Comparison of ENCODE assay signal across 8 cellular contexts in genomic region chr4:39637572-39638357, GRCh38. TPM values are rescaled to one million over a fixed set of nuclear protein-coding genes. Genes with fewer than 3 reads are reported as not detected.
A peak's percentile ranks its signal among the peaks of the same experiment; 100 is the strongest.
DNase-seq lines count a peak whose midpoint lies in the region; ATAC-seq and TF ChIP-seq lines count a peak whose summit lies in the region.

No MANE protein-coding gene starts in this region.

- no peaks in the 10 kb centered on the region for H3K9me3 Mint-ChIP-seq in immature natural killer cell

- DNase-seq in HL-60 (ENCODE audit: low read depth in 1 of 2, low spot score in 1 of 2) (peak in 1 of 2 experiments; percentile 56), RWPE1 (ENCODE audit: low spot score) (peak; percentile 46), breast epithelium (ENCODE audit: low spot score in 2 of 2) (peak in 1 of 2 donors; percentile 47), immature natural killer cell (peak; percentile 45 to 57 (median 52)), skeletal muscle cell (ENCODE audit: low read depth) (no peak), AML-193 (lab: John Stamatoyannopoulos, UW) (no peak)

- no peak for TF ChIP-seq CTCF in HL-60 (IDR thresholded peaks at IDR 0.05; ENCODE audit: insufficient read depth, low read length)
- no peak for TF ChIP-seq CTCF in RWPE1 (conservative IDR thresholded peaks at IDR 0.05; ENCODE audit: low read depth)
- peak in 1 of 3 donors; percentile 14 for TF ChIP-seq CTCF in breast epithelium (IDR thresholded peaks at IDR 0.05)

- intact Hi-C loops in breast epithelium (cut with DNase I; ENCODE audit: low total_unique reads), result loop anchor here (5.0 kb wide), 1 partner anchor 110 kb away; the partner anchor contains the start of gene UGDH

- H3K79me2 ChIP-seq in ACC112 (ENCODE audit: control insufficient read depth, insufficient read depth, low read length, unreplicated experiment), result peaks cover 50% of the 10 kb centered on the region

- peak overlapping the region; percentile 86 to 97 (median 91) for H3K4me3 Mint-ChIP-seq in immature natural killer cell

- H3K27ac Mint-ChIP-seq in immature natural killer cell, result peak overlapping the region; percentile 91 to 98 (median 94)

- peaks cover 49 to 58% of the 10 kb centered on the region in 2 donors for H3K4me1 Mint-ChIP-seq in immature natural killer cell

- H3K4me3 ChIP-seq in ACC112 (ENCODE audit: low read depth, low read length), result peak overlapping the region; percentile 92
- peak overlapping the region; percentile 98 for H3K4me3 ChIP-seq in HL-60 (replicated peaks; ENCODE audit: insufficient read depth, low read length)
- H3K4me3 ChIP-seq in breast epithelium, result peak overlapping the region; percentile 68 to 91 (median 90)
- peak overlapping the region; percentile 89 for H3K4me3 ChIP-seq in skeletal muscle cell (ENCODE audit: low read depth, low read length)

- peaks cover 29% of the 10 kb centered on the region for H3K4me1 ChIP-seq in ACC112 (ENCODE audit: control insufficient read depth, insufficient read depth, low read length, unreplicated experiment)
- H3K4me1 ChIP-seq in breast epithelium, result peaks cover 0 to 11% of the 10 kb centered on the region in 2 donors

- CTCF ChIA-PET in RWPE1 (lab: Yijun Ruan, JAX), result interaction anchor here (0.6 to 0.8 kb wide), 2 partner anchors 168 to 1247 kb away, joined by 3 read pairs; no protein-coding TSS in a partner anchor

- H3K36me3 ChIP-seq in ACC112 (ENCODE audit: insufficient read depth, low read length) (no peaks in the 10 kb centered on the region), breast epithelium (no peaks in the 10 kb centered on the region)

- H3K27me3 ChIP-seq in ACC112 (ENCODE audit: insufficient read depth, low read length) (no peaks in the 10 kb centered on the region), HL-60 (ENCODE audit: insufficient read depth, poor library complexity, severe bottlenecking) (no peaks in the 10 kb centered on the region), breast epithelium (no peaks in the 10 kb centered on the region)

- peak overlapping the region; percentile 53 for H2AFZ ChIP-seq in ACC112 (ENCODE audit: low read length, unreplicated experiment)

- peak; percentile 27 for TF ChIP-seq POLR2A in breast epithelium (IDR thresholded peaks at IDR 0.05)

- H3K27me3 Mint-ChIP-seq in immature natural killer cell (ENCODE audit: low read depth in 3 of 3), result peaks cover 8 to 18% (median 10%) of the 10 kb centered on the region in 3 donors

- peak overlapping the region; percentile 100 for H3K27ac ChIP-seq in ACC112 (ENCODE audit: low read depth, low read length)
- H3K27ac ChIP-seq in HL-60 (replicated peaks), result peak overlapping the region; percentile 73
- peak overlapping the region; percentile 96 for H3K27ac ChIP-seq in RWPE1
- peak overlapping the region; percentile 91 to 99 for H3K27ac ChIP-seq in breast epithelium

- no peaks in the 10 kb centered on the region for H3K9me3 ChIP-seq in breast epithelium

- POLR2A ChIA-PET in RWPE1 (lab: Yijun Ruan, JAX; ENCODE audit: low non-redundant PET), result interaction anchor here (1.2 kb wide), 1 partner anchor 110 kb away, joined by 6 read pairs; the partner anchor contains the start of gene UGDH

- H3K36me3 Mint-ChIP-seq in immature natural killer cell, result no peaks in the 10 kb centered on the region

- ATAC-seq in GM18519 (IDR thresholded peaks at IDR 0.05; ENCODE audit: low FRiP score, unreplicated experiment), result peak; percentile 3

RNA-seq across cellular contexts. Expression of gene SMIM14, which starts 0.9 kb away (rescaled TPM):
- total RNA-seq in breast epithelium, result 10 to 100 TPM; 38.7 to 71.0 (median 43.6) TPM
- 100 to 1,000 TPM in 2 of 3 donors, 10 to 100 TPM in 1; 84.0 to 150 (median 111) TPM for polyA plus RNA-seq in immature natural killer cell

Comparison
In these comparisons a context has a peak if more than half of its experiments do, and no peak if none do; other contexts are left out.
1. DNase-seq: peak in RWPE1 (single experiment) and immature natural killer cell (3 of 3); none in skeletal muscle cell (single experiment) and AML-193 (0 of 2).
2. Peak in every context shown above with its lines, with median percentiles within 50 percentile points of each other: H3K27ac ChIP-seq and H3K4me3 ChIP-seq.